ENCODE assay signal across 19 cellular contexts in the genomic region with DNA sequence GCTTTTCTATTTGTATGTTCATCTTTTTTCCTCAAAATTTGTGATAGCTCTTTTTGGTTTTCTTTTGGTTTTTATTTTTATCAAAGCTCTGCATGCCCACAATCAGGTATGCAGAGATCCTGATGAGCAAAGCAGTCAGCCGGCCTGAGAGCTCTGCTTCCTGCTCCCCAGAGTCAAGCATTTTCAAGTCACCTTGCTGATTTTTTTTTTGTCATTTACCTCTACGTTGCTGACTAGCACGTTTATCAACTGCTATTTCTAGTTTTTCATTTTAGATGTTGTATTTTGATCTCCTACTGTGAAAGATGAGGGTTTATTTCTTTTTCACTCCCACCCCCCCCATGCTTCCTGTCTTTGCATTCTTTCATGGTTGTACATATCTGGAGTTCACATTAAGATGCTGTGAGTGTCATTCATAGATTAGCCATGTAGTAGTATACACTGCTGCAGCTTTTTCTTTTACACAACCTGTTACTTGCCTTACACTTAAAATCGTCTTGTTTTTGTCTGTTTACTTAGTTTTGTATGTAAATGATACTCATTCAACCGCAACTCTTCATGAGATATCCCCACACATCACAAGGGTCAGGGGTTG.
DNase-seq lines count a peak whose midpoint lies in the region; ATAC-seq and TF ChIP-seq lines count a peak whose summit lies in the region.
"Had no signal": no experiment of that assay in that cellular context is flagged by ENCODE, and none has a peak within 500 bp of the region (broad histone marks: within the 10 kb centered on the region; RNA-seq: fewer than 3 reads in every experiment).

No MANE protein-coding gene starts in this region.

- H3K4me3 ChIP-seq in smooth muscle cell: no peak overlapping the region
- H3K4me3 ChIP-seq: esophagus squamous epithelium, left ventricle myocardium inferior, stomach, upper lobe of left lung had no signal

- H3K27me3 ChIP-seq in smooth muscle cell (ENCODE audit: low read depth): no peaks in the 10 kb centered on the region
- H3K27me3 ChIP-seq: esophagus squamous epithelium, stomach, upper lobe of left lung had no signal

- no peaks in the 10 kb centered on the region for H3K36me3 ChIP-seq in smooth muscle cell (ENCODE audit: low read depth)
- H3K36me3 ChIP-seq: esophagus squamous epithelium, left ventricle myocardium inferior, upper lobe of left lung, WERI-Rb-1 had no signal

- H2AFZ ChIP-seq in smooth muscle cell (ENCODE audit: low read depth): no peak overlapping the region

- WGBS in smooth muscle cell (ENCODE audit: low lambda C conversion rate): 83% methylated on average over 5 of the region's 5 CpGs

- H3K4me1 ChIP-seq in smooth muscle cell (ENCODE audit: low read depth): peaks cover 4% of the 10 kb centered on the region
- H3K4me1 ChIP-seq: upper lobe of left lung had no signal

- H3K4me3 Mint-ChIP-seq in CD14-positive monocyte (no peak overlapping the region), chondrocyte (ENCODE audit: unreplicated experiment) (no peak overlapping the region)
- no peak overlapping the region for H3K4me3 Mint-ChIP-seq in activated CD4-positive, alpha-beta memory T cell treated with anti-CD3 and anti-CD28 coated beads for 36 hours

- peaks cover 56 to 87% of the 10 kb centered on the region in 2 donors for H3K36me3 Mint-ChIP-seq in CD14-positive monocyte
- H3K36me3 Mint-ChIP-seq in activated CD4-positive, alpha-beta memory T cell treated with anti-CD3 and anti-CD28 coated beads for 36 hours: no peaks in the 10 kb centered on the region
- H3K36me3 Mint-ChIP-seq in chondrocyte (ENCODE audit: low read depth): peaks cover 17% of the 10 kb centered on the region

- CTCF ChIA-PET in activated CD4-positive, alpha-beta memory T cell treated with anti-CD3 and anti-CD28 coated beads for 36 hours (lab: Charles Lee): interaction anchor here (1.0 kb wide), 1 partner anchor 262 kb away, joined by 4 read pairs; no protein-coding TSS in a partner anchor

- peaks cover 22% of the 10 kb centered on the region for H3K4me1 Mint-ChIP-seq in CD14-positive monocyte
- H3K4me1 Mint-ChIP-seq in activated CD4-positive, alpha-beta memory T cell treated with anti-CD3 and anti-CD28 coated beads for 36 hours (ENCODE audit: low read depth): peaks cover 79% of the 10 kb centered on the region
- peaks cover 67% of the 10 kb centered on the region for H3K4me1 Mint-ChIP-seq in chondrocyte (ENCODE audit: low read depth)

- H3K9me3 Mint-ChIP-seq in CD14-positive monocyte (no peaks in the 10 kb centered on the region), chondrocyte (ENCODE audit: low read depth) (no peaks in the 10 kb centered on the region)
- H3K9me3 Mint-ChIP-seq in activated CD4-positive, alpha-beta memory T cell treated with anti-CD3 and anti-CD28 coated beads for 36 hours: no peaks in the 10 kb centered on the region

- no peak for DNase-seq in CD14-positive monocyte (ENCODE audit: low spot score)
- DNase-seq in EH (ENCODE audit: low read depth): peak; percentile 25
- no peak for DNase-seq in activated CD4-positive, alpha-beta memory T cell treated with anti-CD3 and anti-CD28 coated beads for 36 hours
- no peak for DNase-seq in chondrocyte (ENCODE audit: low spot score)
- DNase-seq in smooth muscle cell (lab: John Stamatoyannopoulos, UW; ENCODE audit: unreplicated experiment): no peak
- DNase-seq in Right ventricle myocardium inferior (ENCODE audit: missing footprints): no peak
- DNase-seq: esophagus squamous epithelium, GOT3, KBM-7, left ventricle myocardium inferior, NCI-H1048, NCI-H2081, NCI-H510A, nucleus accumbens, retina, stomach, upper lobe of left lung, WERI-Rb-1 had no signal

- H3K79me2 ChIP-seq in smooth muscle cell (ENCODE audit: low read depth): peaks cover 4% of the 10 kb centered on the region

- TF ChIP-seq CTCF in CD14-positive monocyte (IDR thresholded peaks at IDR 0.05) (no peak), chondrocyte (IDR thresholded peaks at IDR 0.05) (no peak), smooth muscle cell (IDR thresholded peaks at IDR 0.05; ENCODE audit: borderline replicate concordance, insufficient read depth, poor library complexity, severe bottlenecking) (no peak)

- H3K9ac ChIP-seq in smooth muscle cell (ENCODE audit: low read depth): no peak overlapping the region

- no peaks in the 10 kb centered on the region for H3K9me3 ChIP-seq in smooth muscle cell (replicated peaks; ENCODE audit: low read depth)
- H3K9me3 ChIP-seq: esophagus squamous epithelium, left ventricle myocardium inferior, stomach, upper lobe of left lung had no signal

- H3K27me3 Mint-ChIP-seq in CD14-positive monocyte (ENCODE audit: low read depth in 3 of 3) (peaks cover 0 to 2% (median 0%) of the 10 kb centered on the region in 3 donors), chondrocyte (ENCODE audit: low read depth) (no peaks in the 10 kb centered on the region)
- H3K27me3 Mint-ChIP-seq in activated CD4-positive, alpha-beta memory T cell treated with anti-CD3 and anti-CD28 coated beads for 36 hours: no peaks in the 10 kb centered on the region

- no peak overlapping the region for H3K4me2 ChIP-seq in smooth muscle cell

- H3F3A ChIP-seq in smooth muscle cell (ENCODE audit: low read depth): peaks cover 17% of the 10 kb centered on the region

- H3K27ac ChIP-seq in smooth muscle cell (ENCODE audit: low read depth): no peak overlapping the region
- H3K27ac ChIP-seq: esophagus squamous epithelium, left ventricle myocardium inferior, stomach, upper lobe of left lung, WERI-Rb-1 had no signal

- POLR2A ChIA-PET in activated CD4-positive, alpha-beta memory T cell treated with anti-CD3 and anti-CD28 coated beads for 36 hours (lab: Charles Lee): no interaction called here

- H4K20me1 ChIP-seq in smooth muscle cell (ENCODE audit: low read depth): no peaks in the 10 kb centered on the region

- intact Hi-C loops in CD14-positive monocyte (cut with micrococcal nuclease): no loop called here
- intact Hi-C loops in activated CD4-positive, alpha-beta memory T cell treated with anti-CD3 and anti-CD28 coated beads for 36 hours (cut with micrococcal nuclease): loop anchor here (1.0 to 5.0 kb wide), 3 partner anchors 9 to 114 kb away; no protein-coding TSS in a partner anchor
- intact Hi-C loops in Right ventricle myocardium inferior (cut with DNase I): no loop called here

- no peak for ATAC-seq in GM21529 (IDR thresholded peaks at IDR 0.05; ENCODE audit: unreplicated experiment)
- ATAC-seq in Right ventricle myocardium inferior: no peak

- H3K27ac Mint-ChIP-seq in CD14-positive monocyte: peak overlapping the region in 4 of 7 donors; percentile 15 to 43 (median 41)
- H3K27ac Mint-ChIP-seq in activated CD4-positive, alpha-beta memory T cell treated with anti-CD3 and anti-CD28 coated beads for 36 hours: peak overlapping the region; percentile 59
- peak overlapping the region; percentile 68 for H3K27ac Mint-ChIP-seq in chondrocyte (ENCODE audit: unreplicated experiment)
